20 cellular contexts compared by ENCODE assay signal in the genomic region with DNA sequence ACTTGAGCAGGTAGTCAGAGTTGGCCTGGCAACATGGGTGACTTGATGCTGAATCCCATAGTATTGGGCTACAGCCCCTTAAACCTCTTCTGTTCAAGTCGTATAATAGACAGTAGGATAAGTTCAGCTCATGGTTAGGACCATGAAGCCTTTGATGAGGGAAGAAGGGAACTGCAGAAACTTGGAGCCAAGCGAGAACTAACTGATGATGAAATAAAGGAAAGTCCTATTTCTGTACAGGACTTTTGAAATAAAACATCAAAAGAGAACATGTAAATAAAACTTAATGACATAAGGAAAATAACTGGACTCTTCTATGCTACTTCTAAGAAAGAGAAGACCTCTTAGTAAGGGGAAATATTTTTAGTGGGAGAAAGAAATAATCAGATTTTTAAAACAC. TPM values are rescaled to one million over a fixed set of nuclear protein-coding genes. Genes with fewer than 3 reads are reported as not detected.
DNase-seq lines count a peak whose midpoint lies in the region; ATAC-seq and TF ChIP-seq lines count a peak whose summit lies in the region.
"Had no signal": no experiment of that assay in that cellular context is flagged by ENCODE, and none has a peak within 500 bp of the region (broad histone marks: within the 10 kb centered on the region; RNA-seq: fewer than 3 reads in every experiment).

No MANE protein-coding gene starts in this region.

- BruUV-seq in HCT116 (replicated peaks; lab: Mats Ljungman, UMichigan) = no TSS peak

- H2AFZ ChIP-seq in HCT116 (ENCODE audit: low read depth, low read length, poor library complexity, severe bottlenecking) (no peak overlapping the region), fibroblast of lung (ENCODE audit: low read length) (no peak overlapping the region)

- TF ChIP-seq CTCF in HCT116 (IDR thresholded peaks at IDR 0.05 in 2 of 3, conservative IDR thresholded peaks at IDR 0.05 in 1 of 3; ENCODE audit: borderline replicate concordance in 1 of 3, insufficient read depth in 1 of 3, low read depth in 2 of 3, low read length in 2 of 3) (no peak), ascending aorta (IDR thresholded peaks at IDR 0.05) (no peak), fibroblast of lung (conservative IDR thresholded peaks at IDR 0.05 in 1 of 2, IDR thresholded peaks at IDR 0.05 in 1 of 2; ENCODE audit: low read depth in 1 of 2, low read length in 2 of 2) (no peak)

- no peaks in the 10 kb centered on the region for H3K27me3 ChIP-seq in HCT116 (ENCODE audit: insufficient read depth, low read length)
- H3K27me3 ChIP-seq in ascending aorta = no peaks in the 10 kb centered on the region
- no peaks in the 10 kb centered on the region for H3K27me3 ChIP-seq in fibroblast of lung (ENCODE audit: control insufficient read depth, insufficient read depth, low read length)
- H3K27me3 ChIP-seq: foreskin keratinocyte had no signal

- H3K9ac ChIP-seq in HCT116 (ENCODE audit: low read length) (no peak overlapping the region), fibroblast of lung (ENCODE audit: insufficient read depth, low read length) (no peak overlapping the region)

- no peak for DNase-seq in HCT116 (ENCODE audit: low read depth, low spot score)
- no peak for DNase-seq in ascending aorta (ENCODE audit: low spot score in 2 of 2)
- DNase-seq in fibroblast of lung (ENCODE audit: low read depth in 2 of 2) = peak; percentile 4 to 35
- DNase-seq in renal cortical epithelial cell (ENCODE audit: low read depth) = peak; percentile 31
- DNase-seq in UCSD-AML1 (lab: John Stamatoyannopoulos, UW; ENCODE audit: unreplicated experiment) = no peak
- DNase-seq in GM03348 (ENCODE audit: low spot score) = no peak
- DNase-seq: activated CD4-positive, alpha-beta T cell treated with anti-CD3 and anti-CD28 coated beads for 4 hours; activated CD8-positive, alpha-beta memory T cell treated with anti-CD3 and anti-CD28 coated beads, Interleukin-2, amount 50 U/mL, for 4 hours; activated gamma-delta T cell treated with Interleukin-2 at 50 U/mL for 16 hours; COR-L47; NCI-H2081; NCI-H524 treated with DMSO at 0.1 percent for 48 hours; occipital lobe; SHP77 treated with DMSO at 0.1 percent for 48 hours; stimulated activated CD4-positive, alpha-beta T cell treated with anti-CD3 and anti-CD28 coated beads, Interleukin-2, amount 100 ng/mL, for 48 hours; substantia nigra had no signal

- POLR2A ChIA-PET in HCT116 (lab: Charles Lee) = no interaction called here

- H3K4me1 ChIP-seq in HCT116 (ENCODE audit: control insufficient read depth in 1 of 2, insufficient read depth in 2 of 2, low read length in 2 of 2) (peaks cover 0 to 16% of the 10 kb centered on the region in 2 experiments; a peak in 2 of 4 replicates), ascending aorta (peaks cover 3 to 22% of the 10 kb centered on the region in 2 donors), fibroblast of lung (ENCODE audit: control insufficient read depth, extremely low read depth, insufficient read depth, low read length) (peaks cover 24% of the 10 kb centered on the region)

- peak overlapping the region; percentile 16 for H3K4me2 ChIP-seq in HCT116 (ENCODE audit: low read length)
- H3K4me2 ChIP-seq in fibroblast of lung (ENCODE audit: extremely low read depth, insufficient read depth, low read length) = peak overlapping the region; percentile 42

- CTCF ChIA-PET in HCT116 (lab: Charles Lee) = no interaction called here

- no peak overlapping the region for H3K27ac ChIP-seq in HCT116 (ENCODE audit: low read depth, low read length)
- peak overlapping the region; percentile 20 to 36 for H3K27ac ChIP-seq in ascending aorta
- peak overlapping the region; percentile 64 for H3K27ac ChIP-seq in fibroblast of lung (ENCODE audit: insufficient read depth, low read length)

- H4K20me1 ChIP-seq in HCT116 (ENCODE audit: insufficient read depth) (no peaks in the 10 kb centered on the region), fibroblast of lung (ENCODE audit: control insufficient read depth, extremely low read depth, insufficient read depth, low read length) (no peaks in the 10 kb centered on the region)

- H3K9me2 ChIP-seq in HCT116 (ENCODE audit: insufficient read depth) = no peaks in the 10 kb centered on the region

- H3K4me3 ChIP-seq in HCT116 (replicated peaks in 1 of 2; ENCODE audit: low read depth in 1 of 2, low read length in 2 of 2) (no peak overlapping the region), ascending aorta (no peak overlapping the region), fibroblast of lung (replicated peaks in 1 of 4; ENCODE audit: control extremely low read depth in 1 of 4, insufficient read depth in 1 of 4, low read depth in 3 of 4, low read length in 4 of 4) (no peak overlapping the region)

- H3K9me3 ChIP-seq in HCT116 (ENCODE audit: control insufficient read depth in 1 of 2, insufficient read depth in 1 of 2, low read depth in 1 of 2, low read length in 2 of 2) (no peaks in the 10 kb centered on the region), ascending aorta (no peaks in the 10 kb centered on the region), fibroblast of lung (ENCODE audit: control insufficient read depth, insufficient read depth, low read depth, low read length) (no peaks in the 10 kb centered on the region)

- ATAC-seq in HCT116 (no peak), HG03280 (IDR thresholded peaks at IDR 0.05; ENCODE audit: unreplicated experiment) (no peak), HG03460 (IDR thresholded peaks at IDR 0.05; ENCODE audit: unreplicated experiment) (no peak)
- ATAC-seq: sciatic nerve had no signal

- no peak for TF ChIP-seq POLR2A in HCT116 (IDR thresholded peaks at IDR 0.05; ENCODE audit: borderline replicate concordance, extremely low read depth, insufficient read depth, insufficient read length)

- H3K79me2 ChIP-seq in HCT116 (ENCODE audit: insufficient read depth, low read length) (no peaks in the 10 kb centered on the region), fibroblast of lung (ENCODE audit: control insufficient read depth, insufficient read depth, low read length) (no peaks in the 10 kb centered on the region)

- RAD21 ChIA-PET in HCT116 (lab: Charles Lee; ENCODE audit: low non-redundant PET in 1 of 2, low total read pairs in 2 of 2, uncharacterized antibody in 2 of 2, unreplicated experiment in 2 of 2) = no interaction called here

- no peak for TF ChIP-seq RAD21 in HCT116 (IDR thresholded peaks at IDR 0.05; ENCODE audit: low read depth)

- intact Hi-C loops in HCT116 (cut with micrococcal nuclease) (no loop called here), ascending aorta (cut with DNase I) (loop anchor here (2.0 kb wide), 1 partner anchor 50 kb away; a partner anchor contains a TSS)

- H3K36me3 ChIP-seq in HCT116 (ENCODE audit: control insufficient read depth in 1 of 2, insufficient read depth in 2 of 2, low read length in 2 of 2) (no peaks in the 10 kb centered on the region), ascending aorta (no peaks in the 10 kb centered on the region), fibroblast of lung (ENCODE audit: control insufficient read depth, insufficient read depth, low read length) (no peaks in the 10 kb centered on the region)

TF ChIP-seq in HCT116, 20 proteins besides CTCF, POLR2A, EP300 and RAD21 (continues in another document):
- TF ChIP-seq SIN3A (IDR thresholded peaks at IDR 0.05; ENCODE audit: low read depth) = no peak
- TF ChIP-seq EZH2 (IDR thresholded peaks at IDR 0.05) = no peak
- TF ChIP-seq FOSL1 (IDR thresholded peaks at IDR 0.05; ENCODE audit: low read depth) = no peak
- TF ChIP-seq, protein P1, sequence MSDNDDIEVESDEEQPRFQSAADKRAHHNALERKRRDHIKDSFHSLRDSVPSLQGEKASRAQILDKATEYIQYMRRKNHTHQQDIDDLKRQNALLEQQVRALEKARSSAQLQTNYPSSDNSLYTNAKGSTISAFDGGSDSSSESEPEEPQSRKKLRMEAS (IDR thresholded peaks at IDR 0.05) = no peak
- TF ChIP-seq, protein P2, sequence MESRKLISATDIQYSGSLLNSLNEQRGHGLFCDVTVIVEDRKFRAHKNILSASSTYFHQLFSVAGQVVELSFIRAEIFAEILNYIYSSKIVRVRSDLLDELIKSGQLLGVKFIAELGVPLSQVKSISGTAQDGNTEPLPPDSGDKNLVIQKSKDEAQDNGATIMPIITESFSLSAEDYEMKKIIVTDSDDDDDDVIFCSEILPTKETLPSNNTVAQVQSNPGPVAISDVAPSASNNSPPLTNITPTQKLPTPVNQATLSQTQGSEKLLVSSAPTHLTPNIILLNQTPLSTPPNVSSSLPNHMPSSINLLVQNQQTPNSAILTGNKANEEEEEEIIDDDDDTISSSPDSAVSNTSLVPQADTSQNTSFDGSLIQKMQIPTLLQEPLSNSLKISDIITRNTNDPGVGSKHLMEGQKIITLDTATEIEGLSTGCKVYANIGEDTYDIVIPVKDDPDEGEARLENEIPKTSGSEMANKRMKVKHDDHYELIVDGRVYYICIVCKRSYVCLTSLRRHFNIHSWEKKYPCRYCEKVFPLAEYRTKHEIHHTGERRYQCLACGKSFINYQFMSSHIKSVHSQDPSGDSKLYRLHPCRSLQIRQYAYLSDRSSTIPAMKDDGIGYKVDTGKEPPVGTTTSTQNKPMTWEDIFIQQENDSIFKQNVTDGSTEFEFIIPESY (IDR thresholded peaks at IDR 0.05; ENCODE audit: extremely low read depth, insufficient replicate concordance, low read length) = no peak
- TF ChIP-seq ZFX (IDR thresholded peaks at IDR 0.05) = no peak
- no peak for TF ChIP-seq SRF (IDR thresholded peaks at IDR 0.05; ENCODE audit: low read depth)
- TF ChIP-seq POLR2AphosphoS5 (IDR thresholded peaks at IDR 0.05; ENCODE audit: low read depth, low read length) = no peak
- no peak for TF ChIP-seq CEBPB (IDR thresholded peaks at IDR 0.05; ENCODE audit: low read depth)
- no peak for TF ChIP-seq ELF1 (IDR thresholded peaks at IDR 0.05; ENCODE audit: borderline replicate concordance, low read depth)
- no peak for TF ChIP-seq ZNF274 (IDR thresholded peaks at IDR 0.05; ENCODE audit: low read depth, low read length)
- TF ChIP-seq EGR1 (IDR thresholded peaks at IDR 0.05; ENCODE audit: low read depth) = no peak
- TF ChIP-seq SP1 (IDR thresholded peaks at IDR 0.05; ENCODE audit: low read depth) = no peak
- TF ChIP-seq JUND (IDR thresholded peaks at IDR 0.05) = no peak
- TF ChIP-seq, protein P3, sequence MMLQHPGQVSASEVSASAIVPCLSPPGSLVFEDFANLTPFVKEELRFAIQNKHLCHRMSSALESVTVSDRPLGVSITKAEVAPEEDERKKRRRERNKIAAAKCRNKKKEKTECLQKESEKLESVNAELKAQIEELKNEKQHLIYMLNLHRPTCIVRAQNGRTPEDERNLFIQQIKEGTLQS (IDR thresholded peaks at IDR 0.05) = no peak
- TF ChIP-seq CBX3 (IDR thresholded peaks at IDR 0.05; ENCODE audit: low read depth) = no peak
- TF ChIP-seq TCF7L2 (IDR thresholded peaks at IDR 0.05; ENCODE audit: borderline replicate concordance, extremely low read depth, insufficient read depth, insufficient read length) = no peak

RNA-seq across cellular contexts. Expression of a gene that starts 51.2 kb away (rescaled TPM):
- total RNA-seq in HCT116 (2021; ENCODE audit: unreplicated experiment) (57.1 TPM), ascending aorta (25.7 TPM), fibroblast of lung (77.8 and 81.2 TPM in 2 replicates), renal cortical epithelial cell (171 and 236 TPM in 2 replicates)
- 18.1 and 23.9 TPM in 2 replicates for polyA plus RNA-seq in HCT116 (2012)
- polyA plus RNA-seq in fibroblast of lung = 120 and 180 TPM in 2 replicates
- polyA plus RNA-seq in fibroblast of lung (2012) = 111 and 148 TPM in 2 replicates
- 0.94 and 3.5 TPM in 2 replicates for polyA minus RNA-seq in fibroblast of lung (ENCODE audit: low replicate concordance)

Comparison
In these comparisons a context has a peak if more than half of its experiments do, and no peak if none do; other contexts are left out.
1. DNase-seq: peak in fibroblast of lung (2 of 2) and renal cortical epithelial cell (single experiment); none in HCT116 (single experiment), ascending aorta (0 of 2), UCSD-AML1 (single experiment) and GM03348 (single experiment).